ENCODE assay signal across 14 cellular contexts in genomic region chr4:27005512-27006246, GRCh38.
DNase-seq lines count a peak whose midpoint lies in the region; ATAC-seq and TF ChIP-seq lines count a peak whose summit lies in the region.
"Had no signal": no experiment of that assay in that cellular context is flagged by ENCODE, and none has a peak within 500 bp of the region (broad histone marks: within the 10 kb centered on the region; RNA-seq: fewer than 3 reads in every experiment).

No MANE protein-coding gene starts in this region.

- H3K9me3 ChIP-seq in SU-DHL-6 (ENCODE audit: insufficient read depth, low read length), result no peaks in the 10 kb centered on the region
- no peaks in the 10 kb centered on the region for H3K9me3 ChIP-seq in suprapubic skin
- H3K9me3 ChIP-seq: lower lobe of right lung had no signal

- H2AFZ ChIP-seq in SU-DHL-6 (ENCODE audit: low read depth, low read length, severe bottlenecking), result no peak overlapping the region

- H3K4me1 Mint-ChIP-seq in activated naive CD8-positive, alpha-beta T cell (ENCODE audit: low read depth), result peaks cover 46% of the 10 kb centered on the region
- H3K4me1 Mint-ChIP-seq in activated naive CD8-positive, alpha-beta T cell treated with anti-CD3 and anti-CD28 coated beads, Interleukin-2, amount 50 U/mL, for 24 hours, result peaks cover 65% of the 10 kb centered on the region
- H3K4me1 Mint-ChIP-seq in osteocyte (ENCODE audit: unreplicated experiment), result peaks cover 34% of the 10 kb centered on the region
- peaks cover 15 to 21% of the 10 kb centered on the region in 2 donors for H3K4me1 Mint-ChIP-seq in effector memory CD8-positive, alpha-beta T cell (ENCODE audit: low read depth in 2 of 2)

- no peak for TF ChIP-seq EP300 in suprapubic skin (IDR thresholded peaks at IDR 0.05)

- H3K27ac ChIP-seq in SU-DHL-6 (ENCODE audit: low read depth, low read length), result peak overlapping the region; percentile 82
- peak overlapping the region; percentile 3 for H3K27ac ChIP-seq in suprapubic skin
- H3K27ac ChIP-seq: lower lobe of right lung had no signal

- peaks cover 21% of the 10 kb centered on the region for H3K79me2 ChIP-seq in SU-DHL-6 (ENCODE audit: insufficient read depth, low read length)

- H3K9me2 ChIP-seq in SU-DHL-6 (replicated peaks; ENCODE audit: insufficient read depth, low read length), result no peaks in the 10 kb centered on the region

- no peaks in the 10 kb centered on the region for H3K27me3 Mint-ChIP-seq in activated naive CD8-positive, alpha-beta T cell
- H3K27me3 Mint-ChIP-seq in activated naive CD8-positive, alpha-beta T cell treated with anti-CD3 and anti-CD28 coated beads, Interleukin-2, amount 50 U/mL, for 24 hours, result no peaks in the 10 kb centered on the region
- H3K27me3 Mint-ChIP-seq in osteocyte (ENCODE audit: unreplicated experiment), result no peaks in the 10 kb centered on the region
- H3K27me3 Mint-ChIP-seq in effector memory CD8-positive, alpha-beta T cell, result no peaks in the 10 kb centered on the region
- H3K27me3 Mint-ChIP-seq: activated naive CD4-positive, alpha-beta T cell treated with anti-CD3 and anti-CD28 coated beads, Interleukin-2, amount 10 ng/mL, durations not matched to agents 7 days and 5 days had no signal

- H4K20me1 ChIP-seq in SU-DHL-6 (ENCODE audit: low read depth, low read length), result no peaks in the 10 kb centered on the region

- H3K4me1 ChIP-seq in suprapubic skin, result peaks cover 2% of the 10 kb centered on the region

- TF ChIP-seq CTCF in SU-DHL-6 (IDR thresholded peaks at IDR 0.05; ENCODE audit: insufficient read depth, low read length, poor library complexity, severe bottlenecking) (no peak), fibroblast of the aortic adventitia (IDR thresholded peaks at IDR 0.05; ENCODE audit: insufficient read depth, low read length) (no peak), suprapubic skin (IDR thresholded peaks at IDR 0.05) (no peak), osteocyte (IDR thresholded peaks at IDR 0.05) (no peak)

- H3F3A ChIP-seq in SU-DHL-6 (ENCODE audit: insufficient read depth), result peaks cover 46% of the 10 kb centered on the region

- H3K36me3 ChIP-seq in SU-DHL-6 (ENCODE audit: low read length) (peaks cover 39% of the 10 kb centered on the region), suprapubic skin (peaks cover 3% of the 10 kb centered on the region)

- no peak for ATAC-seq in activated naive CD8-positive, alpha-beta T cell treated with anti-CD3 and anti-CD28 coated beads, Interleukin-2, amount 50 U/mL, for 24 hours
- ATAC-seq in effector memory CD8-positive, alpha-beta T cell (replicated peaks), result no peak
- ATAC-seq: sciatic nerve had no signal

- no peaks in the 10 kb centered on the region for H3K36me3 Mint-ChIP-seq in activated naive CD8-positive, alpha-beta T cell
- peaks cover 17% of the 10 kb centered on the region for H3K36me3 Mint-ChIP-seq in activated naive CD8-positive, alpha-beta T cell treated with anti-CD3 and anti-CD28 coated beads, Interleukin-2, amount 50 U/mL, for 24 hours (ENCODE audit: low read depth)
- no peaks in the 10 kb centered on the region for H3K36me3 Mint-ChIP-seq in osteocyte (ENCODE audit: unreplicated experiment)
- peaks cover 34% of the 10 kb centered on the region for H3K36me3 Mint-ChIP-seq in effector memory CD8-positive, alpha-beta T cell (ENCODE audit: insufficient read depth)

- H3K9ac ChIP-seq in SU-DHL-6 (ENCODE audit: low read length), result peak overlapping the region; percentile 2

- no peak overlapping the region for H3K4me3 Mint-ChIP-seq in activated naive CD8-positive, alpha-beta T cell
- no peak overlapping the region for H3K4me3 Mint-ChIP-seq in activated naive CD8-positive, alpha-beta T cell treated with anti-CD3 and anti-CD28 coated beads, Interleukin-2, amount 50 U/mL, for 24 hours
- H3K4me3 Mint-ChIP-seq in osteocyte (ENCODE audit: unreplicated experiment), result no peak overlapping the region
- no peak overlapping the region for H3K4me3 Mint-ChIP-seq in effector memory CD8-positive, alpha-beta T cell
- H3K4me3 Mint-ChIP-seq: activated naive CD4-positive, alpha-beta T cell treated with anti-CD3 and anti-CD28 coated beads, Interleukin-2, amount 10 ng/mL, durations not matched to agents 7 days and 5 days had no signal

- peak overlapping the region; percentile 67 for H3K27ac Mint-ChIP-seq in activated naive CD8-positive, alpha-beta T cell
- H3K27ac Mint-ChIP-seq in activated naive CD8-positive, alpha-beta T cell treated with anti-CD3 and anti-CD28 coated beads, Interleukin-2, amount 50 U/mL, for 24 hours, result no peak overlapping the region
- H3K27ac Mint-ChIP-seq in osteocyte (ENCODE audit: unreplicated experiment), result no peak overlapping the region
- H3K27ac Mint-ChIP-seq in effector memory CD8-positive, alpha-beta T cell, result no peak overlapping the region
- H3K27ac Mint-ChIP-seq: activated naive CD4-positive, alpha-beta T cell treated with anti-CD3 and anti-CD28 coated beads, Interleukin-2, amount 10 ng/mL, durations not matched to agents 7 days and 5 days had no signal

- peak overlapping the region; percentile 58 for H3K4me2 ChIP-seq in SU-DHL-6 (ENCODE audit: low read depth, low read length, poor library complexity, severe bottlenecking)

- no peaks in the 10 kb centered on the region for H3K9me3 Mint-ChIP-seq in activated naive CD8-positive, alpha-beta T cell (ENCODE audit: low read depth)
- no peaks in the 10 kb centered on the region for H3K9me3 Mint-ChIP-seq in activated naive CD8-positive, alpha-beta T cell treated with anti-CD3 and anti-CD28 coated beads, Interleukin-2, amount 50 U/mL, for 24 hours
- no peaks in the 10 kb centered on the region for H3K9me3 Mint-ChIP-seq in osteocyte (ENCODE audit: unreplicated experiment)
- no peaks in the 10 kb centered on the region for H3K9me3 Mint-ChIP-seq in effector memory CD8-positive, alpha-beta T cell
- H3K9me3 Mint-ChIP-seq: activated naive CD4-positive, alpha-beta T cell treated with anti-CD3 and anti-CD28 coated beads, Interleukin-2, amount 10 ng/mL, durations not matched to agents 7 days and 5 days had no signal

- 75% methylated on average over 3 of the region's 3 CpGs for WGBS in suprapubic skin

- no peak for DNase-seq in activated naive CD8-positive, alpha-beta T cell treated with anti-CD3 and anti-CD28 coated beads, Interleukin-2, amount 50 U/mL, for 24 hours
- DNase-seq in fibroblast of the aortic adventitia (ENCODE audit: low read depth), result peak; percentile 87
- no peak for DNase-seq in suprapubic skin (ENCODE audit: low spot score in 2 of 2)
- no peak for DNase-seq in mucosa of gallbladder (ENCODE audit: low spot score)
- DNase-seq in osteocyte (ENCODE audit: extremely low spot score, unreplicated experiment), result no peak
- no peak for DNase-seq in effector memory CD8-positive, alpha-beta T cell
- DNase-seq: activated CD4-positive, alpha-beta T cell treated with anti-CD3 and anti-CD28 coated beads for 4 hours; activated naive CD4-positive, alpha-beta T cell treated with anti-CD3 and anti-CD28 coated beads, Interleukin-2, amount 10 ng/mL, durations not matched to agents 7 days and 5 days; GDM1; lower lobe of right lung; SHP77 treated with DMSO at 0.1 percent for 48 hours had no signal

- H3K27me3 ChIP-seq in SU-DHL-6 (ENCODE audit: low read length) (no peaks in the 10 kb centered on the region), suprapubic skin (no peaks in the 10 kb centered on the region)

- no peak for TF ChIP-seq POLR2A in suprapubic skin (IDR thresholded peaks at IDR 0.05)

- H3K4me3 ChIP-seq in SU-DHL-6 (ENCODE audit: insufficient read depth, low read length, poor library complexity, severe bottlenecking) (no peak overlapping the region), fibroblast of the aortic adventitia (ENCODE audit: low read depth, low read length) (peak overlapping the region; percentile 23), suprapubic skin (no peak overlapping the region)
- H3K4me3 ChIP-seq: lower lobe of right lung had no signal
